Comparison of ENCODE assay signal across 13 cellular contexts in genomic region chr7:113113912-113114311, GRCh38. TPM values are rescaled to one million over a fixed set of nuclear protein-coding genes. Genes with fewer than 3 reads are reported as not detected.
DNase-seq lines count a peak whose midpoint lies in the region; ATAC-seq, FAIRE-seq and TF ChIP-seq lines count a peak whose summit lies in the region.
"Had no signal": no experiment of that assay in that cellular context is flagged by ENCODE, and none has a peak within 500 bp of the region (broad histone marks: within the 10 kb centered on the region; RNA-seq: fewer than 3 reads in every experiment).

No MANE protein-coding gene starts in this region.

- peaks cover 15% of the 10 kb centered on the region for H3K36me3 Mint-ChIP-seq in T-cell

- peaks cover 10 to 19% (median 17%) of the 10 kb centered on the region in 3 donors for H3K4me1 Mint-ChIP-seq in T-cell

- H3K27me3 ChIP-seq in psoas muscle (ENCODE audit: insufficient read depth in 3 of 3, low read length in 2 of 3), result no peaks in the 10 kb centered on the region
- H3K27me3 ChIP-seq: gastrocnemius medialis, pancreas, SJSA1 had no signal

- POLR2A ChIA-PET in T-cell (lab: Charles Lee), result no interaction called here

- H3K9me3 Mint-ChIP-seq in T-cell, result no peaks in the 10 kb centered on the region
- H3K9me3 Mint-ChIP-seq: activated naive CD4-positive, alpha-beta T cell treated with anti-CD3 and anti-CD28 coated beads, Interleukin-2, amount 50 U/mL, for 72 hours; stimulated activated effector memory CD8-positive, alpha-beta T cell treated with anti-CD3 and anti-CD28 coated beads, Interleukin-12 subunit alpha, Interleukin-12 subunit beta, amount 100 ng/mL, for 72 hours had no signal

- TF ChIP-seq CTCF in psoas muscle (IDR thresholded peaks at IDR 0.05), result no peak

- no peak overlapping the region for H3K27ac Mint-ChIP-seq in T-cell
- H3K27ac Mint-ChIP-seq: stimulated activated effector memory CD8-positive, alpha-beta T cell treated with anti-CD3 and anti-CD28 coated beads, Interleukin-12 subunit alpha, Interleukin-12 subunit beta, amount 100 ng/mL, for 72 hours had no signal

- CTCF ChIA-PET in T-cell (lab: Charles Lee), result interaction anchor here in 1 of 2 donors (0.7 kb wide), 1 partner anchor 1373 kb away, joined by 3 read pairs; no protein-coding TSS in a partner anchor

- ATAC-seq in GM19452 (IDR thresholded peaks at IDR 0.05; ENCODE audit: unreplicated experiment) (peak; percentile 28), psoas muscle (no peak), T-cell (replicated peaks in 1 of 4) (no peak)
- ATAC-seq: activated naive CD4-positive, alpha-beta T cell treated with anti-CD3 and anti-CD28 coated beads, Interleukin-2, amount 50 U/mL, for 72 hours; gastrocnemius medialis; pancreas; stimulated activated effector memory CD8-positive, alpha-beta T cell treated with anti-CD3 and anti-CD28 coated beads, Interleukin-12 subunit alpha, Interleukin-12 subunit beta, amount 100 ng/mL, for 72 hours had no signal

- no peaks in the 10 kb centered on the region for H3K27me3 Mint-ChIP-seq in T-cell

- FAIRE-seq in GM12891 (lab: Jason Lieb, UNC), result no peak
- FAIRE-seq: pancreas had no signal

- TF ChIP-seq POLR2A in GM12891 (IDR thresholded peaks at IDR 0.05; ENCODE audit: low read depth, low read length), result no peak

- peaks cover 4 to 35% of the 10 kb centered on the region in 2 donors for H3K36me3 ChIP-seq in psoas muscle (ENCODE audit: insufficient read depth in 1 of 2, low read depth in 1 of 2)
- H3K36me3 ChIP-seq: pancreas had no signal

- no peak overlapping the region for H3K4me3 Mint-ChIP-seq in T-cell
- H3K4me3 Mint-ChIP-seq: stimulated activated effector memory CD8-positive, alpha-beta T cell treated with anti-CD3 and anti-CD28 coated beads, Interleukin-12 subunit alpha, Interleukin-12 subunit beta, amount 100 ng/mL, for 72 hours had no signal

- H3K9me3 ChIP-seq in psoas muscle, result no peaks in the 10 kb centered on the region
- H3K9me3 ChIP-seq: gastrocnemius medialis, pancreas, SJSA1 had no signal

- 73 to 95% (median 80%) methylated on average over 2 of the region's 2 CpGs for WGBS in psoas muscle, 3 donors

- no peak overlapping the region for H3K4me3 ChIP-seq in psoas muscle
- H3K4me3 ChIP-seq: gastrocnemius medialis, pancreas, SJSA1 had no signal

- H3K4me1 ChIP-seq in psoas muscle, result peaks cover 9% of the 10 kb centered on the region

- H3K27ac ChIP-seq in psoas muscle, result no peak overlapping the region
- H3K27ac ChIP-seq: gastrocnemius medialis, pancreas, SJSA1 had no signal

- DNase-seq in ELR (ENCODE audit: low read depth), result peak; percentile 29
- peak; percentile 29 for DNase-seq in M059J (ENCODE audit: low read depth)
- DNase-seq in fibroblast of peridontal ligament (ENCODE audit: extremely low read depth), result peak; percentile 12
- no peak for DNase-seq in psoas muscle
- DNase-seq in NCI-H2171 (lab: John Stamatoyannopoulos, UW), result no peak
- no peak for DNase-seq in GM12891 (ENCODE audit: insufficient read length, low spot score)
- no peak for DNase-seq in T-cell
- DNase-seq: gastrocnemius medialis, pancreas had no signal

- intact Hi-C loops in psoas muscle (cut with DNase I), result no loop called here

TF ChIP-seq in GM12891, 5 proteins besides CTCF, POLR2A, EP300 and RAD21:
- TF ChIP-seq POU2F2 (IDR thresholded peaks at IDR 0.05; ENCODE audit: low read depth, low read length) (no peak), SPI1 (IDR thresholded peaks at IDR 0.05; ENCODE audit: low read depth, low read length) (no peak), POLR2AphosphoS5 (IDR thresholded peaks at IDR 0.05; ENCODE audit: low read depth, low read length) (no peak), TAF1 (IDR thresholded peaks at IDR 0.05; ENCODE audit: low read depth, low read length) (no peak), PAX5 (IDR thresholded peaks at IDR 0.05; ENCODE audit: insufficient read depth, low read length, severe bottlenecking) (no peak)

RNA-seq across cellular contexts. Expression of gene SMIM30, which starts 4.4 kb away (rescaled TPM):
- total RNA-seq in M059J (2014; rRNA removed; shearing (Covaris generic)), result 109 and 149 TPM in 2 replicates
- total RNA-seq in psoas muscle (10 to 100 TPM; 60.9 to 72.1 (median 65.6) TPM), T-cell (10 to 100 TPM; 11.1 to 17.3 (median 16.5) TPM)
- polyA plus RNA-seq in psoas muscle, result 100 to 1,000 TPM in 1 of 3 donors, 10 to 100 TPM in 2; 56.2 to 115 (median 77.2) TPM
- polyA plus RNA-seq in GM12891 (2012; ENCODE audit: low read depth, missing spikeins), result 43.7 TPM

RNA-seq across cellular contexts. Expression of gene GPR85, which starts 27.3 kb away (rescaled TPM):
- 0.15 and 0.59 TPM in 2 replicates for total RNA-seq in M059J (2014; rRNA removed; shearing (Covaris generic))
- under 1 TPM in 2 of 4 donors, not detected in 2; 0.15 to 0.19 TPM for total RNA-seq in psoas muscle
- polyA plus RNA-seq in psoas muscle, result under 1 TPM in 2 of 3 donors, not detected in 1; 0.09 to 0.19 TPM
- 0.06 TPM for polyA plus RNA-seq in GM12891 (2012; ENCODE audit: low read depth, missing spikeins)
- total RNA-seq in T-cell, result not detected

Comparison
In these comparisons a context has a peak if more than half of its experiments do, and no peak if none do; other contexts are left out.
1. DNase-seq: peak in ELR (single experiment), M059J (single experiment) and fibroblast of peridontal ligament (single experiment); none in psoas muscle (0 of 2), NCI-H2171 (single experiment), GM12891 (single experiment) and T-cell (0 of 34).